ENCODE assay signal across 1 cellular context in genomic region chr13:33642374-33643065, GRCh38.
A peak's percentile ranks its signal among the peaks of the same experiment; 100 is the strongest.
TF ChIP-seq lines count a peak whose summit lies in the region.

No MANE protein-coding gene starts in this region.

TF ChIP-seq in HepG2, 621 proteins besides CTCF, POLR2A, EP300 and RAD21 (continued from another document and continues in another):
- TF ChIP-seq TRAFD1 (CRISPR knock-in tag; IDR thresholded peaks at IDR 0.05; ENCODE audit: borderline replicate concordance) = no peak
- no peak for TF ChIP-seq RORA (CRISPR knock-in tag; IDR thresholded peaks at IDR 0.05)
- TF ChIP-seq EHMT2 (IDR thresholded peaks at IDR 0.05; ENCODE audit: borderline replicate concordance, low read depth, low read length) = no peak
- TF ChIP-seq, protein P1, sequence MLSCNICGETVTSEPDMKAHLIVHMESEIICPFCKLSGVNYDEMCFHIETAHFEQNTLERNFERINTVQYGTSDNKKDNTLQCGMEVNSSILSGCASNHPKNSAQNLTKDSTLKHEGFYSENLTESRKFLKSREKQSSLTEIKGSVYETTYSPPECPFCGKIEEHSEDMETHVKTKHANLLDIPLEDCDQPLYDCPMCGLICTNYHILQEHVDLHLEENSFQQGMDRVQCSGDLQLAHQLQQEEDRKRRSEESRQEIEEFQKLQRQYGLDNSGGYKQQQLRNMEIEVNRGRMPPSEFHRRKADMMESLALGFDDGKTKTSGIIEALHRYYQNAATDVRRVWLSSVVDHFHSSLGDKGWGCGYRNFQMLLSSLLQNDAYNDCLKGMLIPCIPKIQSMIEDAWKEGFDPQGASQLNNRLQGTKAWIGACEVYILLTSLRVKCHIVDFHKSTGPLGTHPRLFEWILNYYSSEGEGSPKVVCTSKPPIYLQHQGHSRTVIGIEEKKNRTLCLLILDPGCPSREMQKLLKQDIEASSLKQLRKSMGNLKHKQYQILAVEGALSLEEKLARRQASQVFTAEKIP (CRISPR knock-in tag; IDR thresholded peaks at IDR 0.05; ENCODE audit: borderline replicate concordance) = no peak
- no peak for TF ChIP-seq ZNF720 (CRISPR knock-in tag; IDR thresholded peaks at IDR 0.05)
- TF ChIP-seq ZNF773 (CRISPR knock-in tag; IDR thresholded peaks at IDR 0.05; ENCODE audit: borderline replicate concordance) = no peak
- TF ChIP-seq ZNF30 (CRISPR knock-in tag; IDR thresholded peaks at IDR 0.05) = no peak
- TF ChIP-seq SP4 (CRISPR knock-in tag; IDR thresholded peaks at IDR 0.05) = no peak
- TF ChIP-seq, protein P2, sequence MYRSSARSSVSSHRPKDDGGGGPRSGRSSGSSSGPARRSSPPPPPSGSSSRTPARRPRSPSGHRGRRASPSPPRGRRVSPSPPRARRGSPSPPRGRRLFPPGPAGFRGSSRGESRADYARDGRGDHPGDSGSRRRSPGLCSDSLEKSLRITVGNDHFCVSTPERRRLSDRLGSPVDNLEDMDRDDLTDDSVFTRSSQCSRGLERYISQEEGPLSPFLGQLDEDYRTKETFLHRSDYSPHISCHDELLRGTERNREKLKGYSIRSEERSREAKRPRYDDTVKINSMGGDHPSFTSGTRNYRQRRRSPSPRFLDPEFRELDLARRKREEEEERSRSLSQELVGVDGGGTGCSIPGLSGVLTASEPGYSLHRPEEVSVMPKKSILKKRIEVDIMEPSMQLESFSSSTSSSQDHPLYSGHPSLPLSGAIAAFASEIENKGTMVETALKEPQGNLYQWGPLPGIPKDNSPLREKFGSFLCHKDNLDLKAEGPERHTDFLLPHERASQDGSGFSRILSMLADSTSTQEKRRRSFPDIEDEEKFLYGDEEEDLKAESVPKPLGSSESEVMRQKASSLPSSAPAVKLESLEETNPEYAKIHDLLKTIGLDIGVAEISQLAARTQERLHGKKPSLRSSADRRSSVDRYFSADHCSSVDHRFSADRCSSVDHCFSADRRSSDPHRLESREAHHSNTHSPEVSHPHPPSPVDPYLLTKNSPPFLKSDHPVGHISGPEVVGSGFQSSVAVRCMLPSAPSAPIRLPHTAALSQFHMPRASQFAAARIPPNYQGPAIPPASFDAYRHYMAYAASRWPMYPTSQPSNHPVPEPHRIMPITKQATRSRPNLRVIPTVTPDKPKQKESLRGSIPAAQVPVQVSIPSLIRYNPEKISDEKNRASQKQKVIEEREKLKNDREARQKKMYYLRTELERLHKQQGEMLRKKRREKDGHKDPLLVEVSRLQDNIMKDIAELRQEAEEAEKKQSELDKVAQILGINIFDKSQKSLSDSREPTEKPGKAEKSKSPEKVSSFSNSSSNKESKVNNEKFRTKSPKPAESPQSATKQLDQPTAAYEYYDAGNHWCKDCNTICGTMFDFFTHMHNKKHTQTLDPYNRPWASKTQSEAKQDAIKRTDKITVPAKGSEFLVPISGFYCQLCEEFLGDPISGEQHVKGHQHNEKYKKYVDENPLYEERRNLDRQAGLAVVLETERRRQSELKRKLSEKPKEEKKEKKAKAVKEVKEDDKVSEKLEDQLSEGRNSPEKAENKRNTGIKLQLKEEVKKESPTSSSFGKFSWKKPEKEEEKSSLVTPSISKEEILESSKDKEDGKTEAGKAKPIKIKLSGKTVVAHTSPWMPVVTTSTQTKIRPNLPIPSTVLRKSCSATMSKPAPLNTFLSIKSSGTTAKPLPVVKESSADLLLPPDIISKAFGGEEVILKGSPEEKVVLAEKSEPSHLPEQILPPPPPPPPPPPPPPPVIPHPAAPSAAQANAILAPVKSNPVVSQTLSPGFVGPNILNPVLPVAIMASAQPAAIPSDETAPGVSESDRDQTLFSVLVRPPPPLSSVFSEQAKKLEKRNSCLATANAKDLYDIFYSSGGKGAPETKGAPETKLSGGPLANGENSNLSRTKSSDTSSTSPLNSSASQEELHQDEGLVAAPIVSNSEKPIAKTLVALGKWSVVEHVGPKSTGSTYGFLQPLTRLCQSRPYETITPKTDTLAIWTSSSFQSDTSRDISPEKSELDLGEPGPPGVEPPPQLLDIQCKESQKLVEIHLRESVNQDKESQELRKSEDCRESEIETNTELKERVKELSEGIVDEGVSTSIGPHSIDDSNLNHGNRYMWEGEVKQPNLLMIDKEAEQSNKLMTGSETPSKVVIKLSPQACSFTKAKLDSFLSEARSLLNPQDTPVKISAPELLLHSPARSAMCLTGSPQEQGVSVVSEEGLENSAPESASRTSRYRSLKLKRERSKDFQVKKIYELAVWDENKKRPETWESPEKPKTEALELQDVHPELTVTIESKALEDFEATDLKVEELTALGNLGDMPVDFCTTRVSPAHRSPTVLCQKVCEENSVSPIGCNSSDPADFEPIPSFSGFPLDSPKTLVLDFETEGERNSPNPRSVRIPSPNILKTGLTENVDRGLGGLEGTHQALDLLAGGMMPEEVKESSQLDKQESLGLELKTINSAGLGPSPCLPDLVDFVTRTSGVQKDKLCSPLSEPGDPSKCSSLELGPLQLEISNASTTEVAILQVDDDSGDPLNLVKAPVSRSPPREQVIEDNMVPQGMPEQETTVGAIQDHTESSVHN (CRISPR knock-in tag; IDR thresholded peaks at IDR 0.05) = no peak
- no peak for TF ChIP-seq ZFP90 (CRISPR knock-in tag; IDR thresholded peaks at IDR 0.05; ENCODE audit: borderline replicate concordance)
- TF ChIP-seq PAX8 (CRISPR knock-in tag; IDR thresholded peaks at IDR 0.05; ENCODE audit: borderline replicate concordance) = no peak
- TF ChIP-seq, protein P3, sequence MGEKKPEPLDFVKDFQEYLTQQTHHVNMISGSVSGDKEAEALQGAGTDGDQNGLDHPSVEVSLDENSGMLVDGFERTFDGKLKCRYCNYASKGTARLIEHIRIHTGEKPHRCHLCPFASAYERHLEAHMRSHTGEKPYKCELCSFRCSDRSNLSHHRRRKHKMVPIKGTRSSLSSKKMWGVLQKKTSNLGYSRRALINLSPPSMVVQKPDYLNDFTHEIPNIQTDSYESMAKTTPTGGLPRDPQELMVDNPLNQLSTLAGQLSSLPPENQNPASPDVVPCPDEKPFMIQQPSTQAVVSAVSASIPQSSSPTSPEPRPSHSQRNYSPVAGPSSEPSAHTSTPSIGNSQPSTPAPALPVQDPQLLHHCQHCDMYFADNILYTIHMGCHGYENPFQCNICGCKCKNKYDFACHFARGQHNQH (CRISPR knock-in tag; IDR thresholded peaks at IDR 0.05) = peak; percentile 82
- TF ChIP-seq LCORL (IDR thresholded peaks at IDR 0.05) = peak; percentile 15; the same call in 1 of the 2 replicates
- peak; percentile 79 for TF ChIP-seq LCORL (CRISPR knock-in tag; IDR thresholded peaks at IDR 0.05)
- peak; percentile 34 for TF ChIP-seq HOXA3 (CRISPR knock-in tag; IDR thresholded peaks at IDR 0.05)
- TF ChIP-seq PITX1 (CRISPR knock-in tag; IDR thresholded peaks at IDR 0.05) = peak; percentile 82
- TF ChIP-seq, protein P4, sequence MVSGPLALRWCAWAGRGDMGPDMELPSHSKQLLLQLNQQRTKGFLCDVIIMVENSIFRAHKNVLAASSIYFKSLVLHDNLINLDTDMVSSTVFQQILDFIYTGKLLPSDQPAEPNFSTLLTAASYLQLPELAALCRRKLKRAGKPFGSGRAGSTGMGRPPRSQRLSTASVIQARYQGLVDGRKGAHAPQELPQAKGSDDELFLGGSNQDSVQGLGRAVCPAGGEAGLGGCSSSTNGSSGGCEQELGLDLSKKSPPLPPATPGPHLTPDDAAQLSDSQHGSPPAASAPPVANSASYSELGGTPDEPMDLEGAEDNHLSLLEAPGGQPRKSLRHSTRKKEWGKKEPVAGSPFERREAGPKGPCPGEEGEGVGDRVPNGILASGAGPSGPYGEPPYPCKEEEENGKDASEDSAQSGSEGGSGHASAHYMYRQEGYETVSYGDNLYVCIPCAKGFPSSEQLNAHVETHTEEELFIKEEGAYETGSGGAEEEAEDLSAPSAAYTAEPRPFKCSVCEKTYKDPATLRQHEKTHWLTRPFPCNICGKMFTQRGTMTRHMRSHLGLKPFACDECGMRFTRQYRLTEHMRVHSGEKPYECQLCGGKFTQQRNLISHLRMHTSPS (CRISPR knock-in tag; IDR thresholded peaks at IDR 0.05; ENCODE audit: low read depth) = no peak
- no peak for TF ChIP-seq ZSCAN22 (CRISPR knock-in tag; IDR thresholded peaks at IDR 0.05)
- no peak for TF ChIP-seq RBAK (CRISPR knock-in tag; IDR thresholded peaks at IDR 0.05)
- no peak for TF ChIP-seq ZNF737 (CRISPR knock-in tag; IDR thresholded peaks at IDR 0.05; ENCODE audit: borderline replicate concordance)
- no peak for TF ChIP-seq ETS1 (CRISPR knock-in tag; IDR thresholded peaks at IDR 0.05)
- TF ChIP-seq ZNF550 (CRISPR knock-in tag; IDR thresholded peaks at IDR 0.05; ENCODE audit: borderline replicate concordance) = no peak
- peak; percentile 54 for TF ChIP-seq ZNF18 (CRISPR knock-in tag; IDR thresholded peaks at IDR 0.05; ENCODE audit: insufficient replicate concordance)
- no peak for TF ChIP-seq SMYD3 (CRISPR knock-in tag; IDR thresholded peaks at IDR 0.05)
- no peak for TF ChIP-seq ZNF367 (CRISPR knock-in tag; IDR thresholded peaks at IDR 0.05; ENCODE audit: borderline replicate concordance)
- TF ChIP-seq, protein P5, sequence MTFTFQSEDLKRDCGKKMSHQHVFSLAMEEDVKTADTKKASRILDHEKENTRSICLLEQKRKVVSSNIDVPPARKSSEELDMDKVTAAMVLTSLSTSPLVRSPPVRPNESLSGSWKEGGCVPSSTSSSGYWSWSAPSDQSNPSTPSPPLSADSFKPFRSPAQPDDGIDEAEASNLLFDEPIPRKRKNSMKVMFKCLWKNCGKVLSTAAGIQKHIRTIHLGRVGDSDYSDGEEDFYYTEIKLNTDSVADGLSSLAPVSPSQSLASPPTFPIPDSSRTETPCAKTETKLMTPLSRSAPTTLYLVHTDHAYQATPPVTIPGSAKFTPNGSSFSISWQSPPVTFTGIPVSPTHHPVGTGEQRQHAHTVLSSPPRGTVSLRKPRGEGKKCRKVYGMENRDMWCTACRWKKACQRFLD (CRISPR knock-in tag; IDR thresholded peaks at IDR 0.05; ENCODE audit: borderline replicate concordance) = no peak
- no peak for TF ChIP-seq EEA1 (CRISPR knock-in tag; IDR thresholded peaks at IDR 0.05; ENCODE audit: borderline replicate concordance)
- TF ChIP-seq TOE1 (CRISPR knock-in tag; IDR thresholded peaks at IDR 0.05) = peak; percentile 72; the same call in 1 of the 2 replicates
- peak; percentile 99 for TF ChIP-seq ZNF362 (CRISPR knock-in tag; IDR thresholded peaks at IDR 0.05; ENCODE audit: borderline replicate concordance)
- TF ChIP-seq SNAI1 (CRISPR knock-in tag; IDR thresholded peaks at IDR 0.05; ENCODE audit: borderline replicate concordance) = no peak
